In the genomic region with DNA sequence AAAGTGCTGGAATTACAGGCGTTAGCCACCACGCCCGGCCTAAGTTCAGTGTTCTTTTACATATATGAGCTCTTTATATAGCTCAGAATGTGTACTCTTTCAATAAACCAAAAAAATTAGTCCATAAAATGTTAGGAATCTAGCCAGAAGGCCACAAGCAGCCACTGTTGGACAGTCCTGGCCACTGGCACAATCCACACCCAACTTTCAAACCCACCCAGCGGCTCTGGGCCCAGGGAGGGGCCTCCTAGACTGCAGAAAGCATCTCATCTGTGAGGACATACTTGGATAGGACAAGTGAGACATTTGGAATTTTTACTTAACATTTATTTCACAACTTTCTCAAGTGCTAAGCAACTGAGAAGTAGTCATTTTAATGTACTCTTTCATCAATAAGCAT, we compare ENCODE assay signal across 1 cellular context.
TF ChIP-seq lines count a peak whose summit lies in the region.

No MANE protein-coding gene starts in this region.

TF ChIP-seq in HepG2, 621 proteins besides CTCF, POLR2A, EP300 and RAD21:
- TF ChIP-seq, protein P1, sequence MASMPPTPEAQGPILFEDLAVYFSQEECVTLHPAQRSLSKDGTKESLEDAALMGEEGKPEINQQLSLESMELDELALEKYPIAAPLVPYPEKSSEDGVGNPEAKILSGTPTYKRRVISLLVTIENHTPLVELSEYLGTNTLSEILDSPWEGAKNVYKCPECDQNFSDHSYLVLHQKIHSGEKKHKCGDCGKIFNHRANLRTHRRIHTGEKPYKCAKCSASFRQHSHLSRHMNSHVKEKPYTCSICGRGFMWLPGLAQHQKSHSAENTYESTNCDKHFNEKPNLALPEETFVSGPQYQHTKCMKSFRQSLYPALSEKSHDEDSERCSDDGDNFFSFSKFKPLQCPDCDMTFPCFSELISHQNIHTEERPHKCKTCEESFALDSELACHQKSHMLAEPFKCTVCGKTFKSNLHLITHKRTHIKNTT (CRISPR knock-in tag; IDR thresholded peaks at IDR 0.05), result no peak
- TF ChIP-seq ZNF883 (CRISPR knock-in tag; IDR thresholded peaks at IDR 0.05; ENCODE audit: not compliant biosample characterization) (no peak), MAF1 (CRISPR knock-in tag; IDR thresholded peaks at IDR 0.05; ENCODE audit: borderline replicate concordance) (no peak), ZBTB25 (CRISPR knock-in tag; IDR thresholded peaks at IDR 0.05) (no peak), ZNF343 (CRISPR knock-in tag; IDR thresholded peaks at IDR 0.05) (no peak), SP5 (CRISPR knock-in tag; IDR thresholded peaks at IDR 0.05; ENCODE audit: borderline replicate concordance, low read depth) (no peak), PHF5A (CRISPR knock-in tag; IDR thresholded peaks at IDR 0.05; ENCODE audit: low read depth, unreplicated experiment) (no peak), ZNF768 (CRISPR knock-in tag; IDR thresholded peaks at IDR 0.05) (no peak)
- TF ChIP-seq, protein P2, sequence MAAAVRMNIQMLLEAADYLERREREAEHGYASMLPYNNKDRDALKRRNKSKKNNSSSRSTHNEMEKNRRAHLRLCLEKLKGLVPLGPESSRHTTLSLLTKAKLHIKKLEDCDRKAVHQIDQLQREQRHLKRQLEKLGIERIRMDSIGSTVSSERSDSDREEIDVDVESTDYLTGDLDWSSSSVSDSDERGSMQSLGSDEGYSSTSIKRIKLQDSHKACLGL (CRISPR knock-in tag; IDR thresholded peaks at IDR 0.05), result no peak
TF ChIP-seq in HepG2: peak in this region for 0.
